Comparison of ENCODE assay signal across 30 cellular contexts in the genomic region with DNA sequence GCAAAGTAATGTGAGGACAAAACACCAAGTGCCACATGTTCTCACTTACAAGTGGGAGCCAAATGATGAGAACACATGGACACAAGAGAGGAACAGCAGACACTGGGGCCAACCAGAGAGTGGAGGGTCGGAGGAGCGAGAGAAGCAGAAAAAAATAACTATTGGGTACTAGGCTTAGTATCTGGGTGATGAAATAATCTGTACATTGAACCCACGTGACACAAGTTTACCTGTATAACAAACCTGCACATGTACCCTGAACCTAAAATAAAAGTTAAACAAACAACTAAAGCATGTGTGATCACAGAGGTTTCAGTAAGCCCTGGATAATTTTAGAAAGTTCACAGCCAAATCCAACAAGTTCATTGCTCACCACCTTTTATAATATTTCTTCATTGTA.
"Had no signal": no experiment of that assay in that cellular context is flagged by ENCODE, and none has a peak within 500 bp of the region (broad histone marks: within the 10 kb centered on the region; RNA-seq: fewer than 3 reads in every experiment).

No MANE protein-coding gene starts in this region.

- H3K36me3 Mint-ChIP-seq: activated CD4-positive, alpha-beta memory T cell treated with anti-CD3 and anti-CD28 coated beads for 36 hours; activated naive CD8-positive, alpha-beta T cell; brain; T-cell had no signal

- FAIRE-seq: astrocyte, TTC549 had no signal

- H3K4me1 Mint-ChIP-seq: activated CD4-positive, alpha-beta T cell treated with anti-CD3 and anti-CD28 coated beads, Interleukin-2, amount 10 ng/mL, durations not matched to agents 7 days and 5 days; activated T-helper 17 cell treated with anti-CD3 and anti-CD28 coated beads, Interleukin-2, amount 50 U/mL, for 72 hours; brain; central memory CD8-positive, alpha-beta T cell; T-cell had no signal

- H3K4me3 ChIP-seq: SK-N-MC had no signal

- H3K9me3 Mint-ChIP-seq: activated CD4-positive, alpha-beta memory T cell treated with anti-CD3 and anti-CD28 coated beads for 36 hours; activated CD4-positive, alpha-beta T cell treated with anti-CD3 and anti-CD28 coated beads, Interleukin-2, amount 10 ng/mL, durations not matched to agents 7 days and 5 days; activated naive CD4-positive, alpha-beta T cell treated with anti-CD3 and anti-CD28 coated beads for 36 hours; activated T-cell treated with anti-CD3 and anti-CD28 coated beads, Interleukin-2, amount 50 U/mL, for 4 hours; activated T-helper 17 cell treated with anti-CD3 and anti-CD28 coated beads, Interleukin-2, amount 50 U/mL, for 72 hours; brain; central memory CD8-positive, alpha-beta T cell; T-cell had no signal

- H3K27ac ChIP-seq: SK-N-MC had no signal

- DNase-seq: activated CD4-positive, alpha-beta memory T cell treated with anti-CD3 and anti-CD28 coated beads for 36 hours; activated CD4-positive, alpha-beta T cell treated with anti-CD3 and anti-CD28 coated beads, Interleukin-2, amount 10 ng/mL, durations not matched to agents 7 days and 5 days; activated CD4-positive, CD25-positive, alpha-beta regulatory T cell; activated CD8-positive, alpha-beta memory T cell treated with anti-CD3 and anti-CD28 coated beads for 24 hours; activated gamma-delta T cell; activated naive CD4-positive, alpha-beta T cell treated with anti-CD3 and anti-CD28 coated beads for 36 hours; activated T-cell treated with anti-CD3 and anti-CD28 coated beads, Interleukin-2, amount 50 U/mL, for 4 hours; amygdala; Kasumi-1; NCI-H146; NCI-H187 treated with DMSO at 0.1 percent for 48 hours; NCI-H2081 treated with DMSO at 0.1 percent for 48 hours; NCI-H446; NCI-H524; NCI-H82; NK-92 treated with Interleukin-12 subunit alpha and Interleukin-12 subunit beta, amount 100 ng/mL, for 24 hours; OCI-M1; RPMI8226; T-cell; T-helper 2 cell; T1000 had no signal

- H3K27me3 Mint-ChIP-seq: activated CD4-positive, alpha-beta T cell treated with anti-CD3 and anti-CD28 coated beads, Interleukin-2, amount 10 ng/mL, durations not matched to agents 7 days and 5 days; central memory CD8-positive, alpha-beta T cell had no signal

- ATAC-seq: activated T-cell treated with anti-CD3 and anti-CD28 coated beads, Interleukin-2, amount 50 U/mL, for 4 hours; activated T-helper 17 cell treated with anti-CD3 and anti-CD28 coated beads, Interleukin-2, amount 50 U/mL, for 72 hours; Panc1; Right ventricle myocardium inferior; T-cell had no signal

- H3K27ac Mint-ChIP-seq: activated CD4-positive, alpha-beta memory T cell treated with anti-CD3 and anti-CD28 coated beads for 36 hours; activated CD4-positive, alpha-beta T cell treated with anti-CD3 and anti-CD28 coated beads, Interleukin-2, amount 10 ng/mL, durations not matched to agents 7 days and 5 days; activated naive CD4-positive, alpha-beta T cell treated with anti-CD3 and anti-CD28 coated beads for 36 hours; activated naive CD8-positive, alpha-beta T cell; activated T-helper 17 cell treated with anti-CD3 and anti-CD28 coated beads, Interleukin-2, amount 50 U/mL, for 72 hours; brain; T-cell had no signal

- H3K4me3 Mint-ChIP-seq: activated CD4-positive, alpha-beta memory T cell treated with anti-CD3 and anti-CD28 coated beads for 36 hours; activated CD4-positive, alpha-beta T cell treated with anti-CD3 and anti-CD28 coated beads, Interleukin-2, amount 10 ng/mL, durations not matched to agents 7 days and 5 days; activated naive CD4-positive, alpha-beta T cell treated with anti-CD3 and anti-CD28 coated beads for 36 hours; activated naive CD8-positive, alpha-beta T cell; activated T-cell treated with anti-CD3 and anti-CD28 coated beads, Interleukin-2, amount 50 U/mL, for 4 hours; activated T-helper 17 cell treated with anti-CD3 and anti-CD28 coated beads, Interleukin-2, amount 50 U/mL, for 72 hours; brain; central memory CD8-positive, alpha-beta T cell; T-cell had no signal
